Comparison of ENCODE assay signal across 18 cellular contexts in genomic region chr6:147212618-147213017, GRCh38. TPM values are rescaled to one million over a fixed set of nuclear protein-coding genes. Genes with fewer than 3 reads are reported as not detected.
DNase-seq lines count a peak whose midpoint lies in the region; ATAC-seq, FAIRE-seq and TF ChIP-seq lines count a peak whose summit lies in the region.
"Had no signal": no experiment of that assay in that cellular context is flagged by ENCODE, and none has a peak within 500 bp of the region (broad histone marks: within the 10 kb centered on the region; RNA-seq: fewer than 3 reads in every experiment).

No MANE protein-coding gene starts in this region.

- no peak overlapping the region for H3K4me3 Mint-ChIP-seq in GM23338
- H3K4me3 Mint-ChIP-seq: CD8-positive, alpha-beta memory T cell; H9 had no signal

- no peaks in the 10 kb centered on the region for H3K27me3 Mint-ChIP-seq in GM23338 (ENCODE audit: insufficient read depth, low read depth, poor library complexity)
- H3K27me3 Mint-ChIP-seq: CD8-positive, alpha-beta memory T cell had no signal

- H3K9me2 ChIP-seq in GM23338 (ENCODE audit: insufficient read depth): no peaks in the 10 kb centered on the region

- POLR2A ChIA-PET in K562 (lab: Yijun Ruan, JAX): interaction anchor here (0.8 to 1.3 kb wide), 3 partner anchors 10 to 361 kb away, joined by 3 to 4 read pairs (median 3); no protein-coding TSS in a partner anchor

- no TSS peak for BruUV-seq in K562 (replicated peaks; lab: Mats Ljungman, UMichigan)

- no peaks in the 10 kb centered on the region for H3F3A ChIP-seq in GM23338 (replicated peaks; ENCODE audit: low read depth)

- intact Hi-C loops in K562 (cut with micrococcal nuclease) (no loop called here), pancreas (cut with DNase I) (no loop called here)

- ATAC-seq in GM23338 (no peak), K562 (peak; percentile 16), pancreas (no peak), GM18858 (IDR thresholded peaks at IDR 0.05; ENCODE audit: unreplicated experiment) (no peak)
- ATAC-seq: A549, PC-3 had no signal

- TF ChIP-seq RAD21 in K562 (CRISPR knock-in tag; conservative IDR thresholded peaks at IDR 0.05 in 1 of 2, IDR thresholded peaks at IDR 0.05 in 1 of 2): no peak

- no peak for FAIRE-seq in K562 (lab: Jason Lieb, UNC)
- peak; percentile 53 for FAIRE-seq in pancreas (lab: Jason Lieb, UNC)
- FAIRE-seq: A549 had no signal

- no peak overlapping the region for H3K4me2 ChIP-seq in GM23338
- peak overlapping the region; percentile 23 for H3K4me2 ChIP-seq in K562 (ENCODE audit: insufficient read depth, low read length)
- H3K4me2 ChIP-seq: A549 had no signal

- in situ Hi-C loops in K562 (cut with MboI): loop anchor here (25.0 kb wide), 1 partner anchor 325 kb away; no protein-coding TSS in a partner anchor

- no peak for TF ChIP-seq EP300 in K562 (IDR thresholded peaks at IDR 0.05; ENCODE audit: low read length)

- 79% methylated on average over 1 of the region's 1 CpG for WGBS in K562 (ENCODE audit: insufficient coverage, low coverage, missing lambda C conversion rate)
- WGBS in pancreas, 2 donors: 95 to 100% methylated on average over 1 of the region's 1 CpG

- no peaks in the 10 kb centered on the region for H3K4me1 ChIP-seq in GM23338 (ENCODE audit: insufficient read depth)
- H3K4me1 ChIP-seq in K562 (replicated peaks in 1 of 2; ENCODE audit: control insufficient read depth in 2 of 2, insufficient read depth in 2 of 2, low read length in 2 of 2): peaks cover 0 to 35% of the 10 kb centered on the region in 2 experiments
- peaks cover 13 to 37% (median 14%) of the 10 kb centered on the region in 3 donors for H3K4me1 ChIP-seq in pancreas
- no peaks in the 10 kb centered on the region for H3K4me1 ChIP-seq in effector memory CD4-positive, alpha-beta T cell (ENCODE audit: control insufficient read depth, insufficient read depth, low read length, poor library complexity, severe bottlenecking)

- no peaks in the 10 kb centered on the region for H3K36me3 ChIP-seq in GM23338 (ENCODE audit: insufficient read depth)
- H3K36me3 ChIP-seq in K562 (ENCODE audit: control insufficient read depth, insufficient read depth, low read length): peaks cover 91% of the 10 kb centered on the region
- no peaks in the 10 kb centered on the region for H3K36me3 ChIP-seq in pancreas
- H3K36me3 ChIP-seq in effector memory CD4-positive, alpha-beta T cell (ENCODE audit: control insufficient read depth, insufficient read depth, low read length): no peaks in the 10 kb centered on the region

- H2AFZ ChIP-seq in GM23338 (no peak overlapping the region), K562 (ENCODE audit: low read depth, low read length) (no peak overlapping the region)

- H3K9ac ChIP-seq in K562 (ENCODE audit: insufficient read depth in 1 of 2, low read depth in 2 of 2, low read length in 2 of 2): peak overlapping the region in 1 of 2 experiments; percentile 4; a peak in 1 of 4 replicates
- H3K9ac ChIP-seq: BLaER1 treated with 17β-estradiol and CSF1 and Interleukin-3, amounts not matched to agents 10 nM and 100 nM had no signal

- no peaks in the 10 kb centered on the region for H3K9me3 ChIP-seq in K562 (replicated peaks; ENCODE audit: control insufficient read depth, insufficient read depth, low read depth, low read length)
- no peaks in the 10 kb centered on the region for H3K9me3 ChIP-seq in pancreas
- H3K9me3 ChIP-seq in effector memory CD4-positive, alpha-beta T cell (ENCODE audit: control insufficient read depth, low read length): no peaks in the 10 kb centered on the region
- H3K9me3 ChIP-seq: A549; BLaER1 treated with 17β-estradiol and CSF1 and Interleukin-3, amounts not matched to agents 10 nM and 100 nM had no signal

- no peak overlapping the region for H3K27ac ChIP-seq in GM23338 (ENCODE audit: low read depth)
- peak overlapping the region; percentile 40 for H3K27ac ChIP-seq in K562 (ENCODE audit: extremely low read depth, low read depth, low read length)
- H3K27ac ChIP-seq in pancreas: no peak overlapping the region
- no peak overlapping the region for H3K27ac ChIP-seq in effector memory CD4-positive, alpha-beta T cell (ENCODE audit: insufficient read depth, low read length, poor library complexity, severe bottlenecking)
- H3K27ac ChIP-seq: A549; BLaER1 treated with 17β-estradiol and CSF1 and Interleukin-3, amounts not matched to agents 10 nM and 100 nM; RWPE1 had no signal

- no peaks in the 10 kb centered on the region for H3K27me3 ChIP-seq in GM23338 (ENCODE audit: insufficient read depth)
- H3K27me3 ChIP-seq in K562 (ENCODE audit: control insufficient read depth in 2 of 2, insufficient read depth in 2 of 2, low read length in 2 of 2): no peaks in the 10 kb centered on the region
- no peaks in the 10 kb centered on the region for H3K27me3 ChIP-seq in pancreas
- H3K27me3 ChIP-seq in effector memory CD4-positive, alpha-beta T cell (replicated peaks; ENCODE audit: control insufficient read depth, insufficient read depth, low read length, poor library complexity, severe bottlenecking): no peaks in the 10 kb centered on the region
- H3K27me3 ChIP-seq: BLaER1 treated with 17β-estradiol and CSF1 and Interleukin-3, amounts not matched to agents 10 nM and 100 nM had no signal

- H3K79me2 ChIP-seq in GM23338 (replicated peaks; ENCODE audit: insufficient read depth) (peaks cover 29% of the 10 kb centered on the region), K562 (ENCODE audit: control insufficient read depth, insufficient read depth, low read length) (peaks cover 100% of the 10 kb centered on the region)

- H3K27ac Mint-ChIP-seq in GM23338: peak overlapping the region; percentile 16; the same call in 1 of the 2 replicates
- H3K27ac Mint-ChIP-seq: H9 had no signal

- H3K4me3 ChIP-seq in GM23338 (no peak overlapping the region), K562 (no peak overlapping the region), pancreas (no peak overlapping the region)
- H3K4me3 ChIP-seq in effector memory CD4-positive, alpha-beta T cell (ENCODE audit: insufficient read depth, low read depth, low read length, poor library complexity, severe bottlenecking): no peak overlapping the region
- H3K4me3 ChIP-seq: A549; BLaER1 treated with 17β-estradiol and CSF1 and Interleukin-3, amounts not matched to agents 10 nM and 100 nM had no signal

- TF ChIP-seq CTCF in GM23338 (conservative IDR thresholded peaks at IDR 0.05; ENCODE audit: low read depth in 2 of 2) (no peak), K562 (IDR thresholded peaks at IDR 0.05 in 2 of 3, conservative IDR thresholded peaks at IDR 0.05 in 1 of 3; ENCODE audit: insufficient read depth in 2 of 3, low read depth in 1 of 3, low read length in 3 of 3) (no peak), pancreas (IDR thresholded peaks at IDR 0.05) (no peak)

- CTCF ChIA-PET in K562 (lab: Yijun Ruan, JAX; ENCODE audit: low intra/inter-chr PET ratio): no interaction called here

- DNase-seq in GM23338 (ENCODE audit: low spot score) (no peak), OCI-M1 (lab: John Stamatoyannopoulos, UW) (peak; percentile 69), K562 (ENCODE audit: extremely low read depth in 1 of 4, low spot score in 3 of 4) (no peak), pancreas (no peak), SKM-1 (lab: John Stamatoyannopoulos, UW; ENCODE audit: unreplicated experiment) (no peak)
- DNase-seq in effector memory CD4-positive, alpha-beta T cell: no peak
- DNase-seq: CD8-positive, alpha-beta memory T cell; H9; NCI-H1048; NCI-H2227 treated with DMSO at 0.1 percent for 48 hours; NCI-H524; PC-3; SIG-M5; SW 1271 had no signal

- no peaks in the 10 kb centered on the region for H3K36me3 Mint-ChIP-seq in GM23338 (ENCODE audit: low read depth)

- H4K20me1 ChIP-seq in GM23338 (replicated peaks; ENCODE audit: insufficient read depth): no peaks in the 10 kb centered on the region
- no peaks in the 10 kb centered on the region for H4K20me1 ChIP-seq in K562 (replicated peaks; ENCODE audit: control insufficient read depth, insufficient read depth, low read length)

- no peaks in the 10 kb centered on the region for H3K4me1 Mint-ChIP-seq in GM23338
- H3K4me1 Mint-ChIP-seq: H9 had no signal

- H3K9me1 ChIP-seq in K562 (ENCODE audit: control insufficient read depth, insufficient read depth, low read length): no peaks in the 10 kb centered on the region

- no peak for TF ChIP-seq POLR2A in K562 (conservative IDR thresholded peaks at IDR 0.05)

- no peaks in the 10 kb centered on the region for H3K9me3 Mint-ChIP-seq in GM23338
- H3K9me3 Mint-ChIP-seq: CD8-positive, alpha-beta memory T cell; H9 had no signal

TF ChIP-seq in GM23338, 12 proteins besides CTCF, POLR2A, EP300 and RAD21 (continues in another document):
- TF ChIP-seq STAT1 (IDR thresholded peaks at IDR 0.05; ENCODE audit: unreplicated experiment) (no peak), POLR2AphosphoS5 (IDR thresholded peaks at IDR 0.05; ENCODE audit: low read depth) (no peak)

RNA-seq across cellular contexts. Expression of gene STXBP5, which starts 8.4 kb away (rescaled TPM):
- total RNA-seq in GM23338 (2014; rRNA removed; shearing (Covaris generic)): 12.9 and 17.8 TPM in 2 replicates
- polyA plus RNA-seq in GM23338 (2016; fragmentation: Nextera tagmentation; extraction: Ambion mirVana) (3.0 and 3.9 TPM in 2 replicates), K562 (2011; rRNA removed) (128 and 172 TPM in 2 replicates), K562 (2014; fragmentation: Illumina TruSeq; extraction: Trizol) (71.5 and 82.1 TPM in 2 replicates), K562 (2014; fragmentation: Nextera tagmentation; extraction: Ambion mirVana) (10 to 100 TPM; 23.3 to 23.9 TPM), K562 (2014; rRNA removed) (49.6 and 60.5 TPM in 2 replicates), pancreas (10 to 100 TPM; 11.9 to 14.1 TPM)
- total RNA-seq in K562 (2011; cell fraction: chromatin; rRNA removed; ENCODE audit: low replicate concordance): 282 and 467 TPM in 2 replicates
- 111 and 113 TPM in 2 replicates for total RNA-seq in K562 (2011; cell fraction: nucleolus; rRNA removed)
- 160 and 217 TPM in 2 replicates for total RNA-seq in K562 (2011; cell fraction: nucleoplasm; rRNA removed)
- total RNA-seq in K562 (2014; rRNA removed) (50.1 and 60.1 TPM in 2 replicates), K562 (2014; rRNA removed; fragmentation: Illumina TruSeq; extraction: Trizol) (114 and 158 TPM in 2 replicates), K562 (2015; rRNA removed; fragmentation: Illumina TruSeq; extraction: Trizol) (144 and 155 TPM in 2 replicates), K562 (2021) (98.8 and 115 TPM in 2 replicates), pancreas (10 to 100 TPM; 20.0 to 25.8 (median 23.9) TPM)
- polyA plus RNA-seq in K562 (2011; cell fraction: cytosol; rRNA removed): 42.0 and 63.5 TPM in 2 replicates
- 254 and 270 TPM in 2 replicates for polyA plus RNA-seq in K562 (2011; cell fraction: nucleus; rRNA removed)
- 56.3 and 84.9 TPM in 2 replicates for polyA plus RNA-seq in K562 (2012)
- polyA minus RNA-seq in K562 (2011; rRNA and poly(A)+ RNA removed): 447 and 452 TPM in 2 replicates
- polyA minus RNA-seq in K562 (2011; cell fraction: cytosol; rRNA and poly(A)+ RNA removed): 96.1 and 167 TPM in 2 replicates
- 374 and 571 TPM in 2 replicates for polyA minus RNA-seq in K562 (2011; cell fraction: nucleus; rRNA and poly(A)+ RNA removed)
